In the genomic region with DNA sequence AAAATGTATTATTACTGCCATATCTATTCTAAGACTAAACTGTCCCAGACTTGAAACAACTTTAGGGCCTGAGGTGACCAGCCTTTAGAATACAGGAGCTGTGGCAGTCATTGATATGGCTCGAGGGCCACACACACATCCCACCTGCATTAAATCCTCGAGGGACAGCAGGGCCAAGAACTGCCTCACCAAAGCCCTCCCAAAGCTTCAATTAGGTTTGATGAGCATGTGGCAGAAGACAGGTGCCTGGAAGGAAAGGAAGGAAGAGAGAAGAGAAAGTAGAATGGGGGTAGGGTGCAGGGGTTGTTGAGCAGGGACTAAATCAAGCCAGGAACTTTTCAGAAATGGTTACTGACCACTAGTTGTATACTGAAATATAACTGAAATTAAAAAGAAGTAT, we compare ENCODE assay signal across 27 cellular contexts.
DNase-seq lines count a peak whose midpoint lies in the region; ATAC-seq and TF ChIP-seq lines count a peak whose summit lies in the region.
"Had no signal": no experiment of that assay in that cellular context is flagged by ENCODE, and none has a peak within 500 bp of the region (broad histone marks: within the 10 kb centered on the region; RNA-seq: fewer than 3 reads in every experiment).

No MANE protein-coding gene starts in this region.

- POLR2A ChIA-PET in OCI-LY7 (lab: Charles Lee): interaction anchor here (0.7 kb wide), 1 partner anchor 91 kb away, joined by 3 read pairs; no protein-coding TSS in a partner anchor
- POLR2A ChIA-PET in naive thymus-derived CD4-positive, alpha-beta T cell (lab: Charles Lee): no interaction called here

- H4K20me1 ChIP-seq in DND-41 (ENCODE audit: insufficient read depth, low read length): no peaks in the 10 kb centered on the region
- no peaks in the 10 kb centered on the region for H4K20me1 ChIP-seq in Karpas-422 (ENCODE audit: insufficient read depth, low read depth, low read length)
- H4K20me1 ChIP-seq in OCI-LY7 (ENCODE audit: insufficient read depth, low read length): no peaks in the 10 kb centered on the region

- H3K9me2 ChIP-seq in Karpas-422 (replicated peaks; ENCODE audit: insufficient read depth, low read length): no peaks in the 10 kb centered on the region
- no peaks in the 10 kb centered on the region for H3K9me2 ChIP-seq in OCI-LY7 (ENCODE audit: insufficient read depth, low read length)
- H3K9me2 ChIP-seq: SK-N-SH had no signal

- TF ChIP-seq CTCF in DND-41 (IDR thresholded peaks at IDR 0.05; ENCODE audit: borderline replicate concordance, extremely low read depth, low read length, poor library complexity, severe bottlenecking): no peak
- TF ChIP-seq CTCF in OCI-LY7 (conservative IDR thresholded peaks at IDR 0.05; ENCODE audit: low read length): no peak

- peaks cover 31% of the 10 kb centered on the region for H3K4me1 ChIP-seq in DND-41 (ENCODE audit: insufficient read depth, low read length)
- peaks cover 21% of the 10 kb centered on the region for H3K4me1 ChIP-seq in Karpas-422 (ENCODE audit: low read length)
- H3K4me1 ChIP-seq in OCI-LY7 (ENCODE audit: insufficient read depth, low read length, poor library complexity, severe bottlenecking): peaks cover 20% of the 10 kb centered on the region
- H3K4me1 ChIP-seq in naive thymus-derived CD4-positive, alpha-beta T cell (ENCODE audit: control insufficient read depth in 2 of 2, insufficient read depth in 2 of 2, low read length in 2 of 2): no peaks in the 10 kb centered on the region

- peaks cover 0 to 6% (median 0%) of the 10 kb centered on the region in 5 donors for H3K36me3 Mint-ChIP-seq in naive thymus-derived CD4-positive, alpha-beta T cell

- intact Hi-C loops in OCI-LY7 (cut with micrococcal nuclease; ENCODE audit: unreplicated experiment): no loop called here
- intact Hi-C loops in naive thymus-derived CD4-positive, alpha-beta T cell (cut with micrococcal nuclease): no loop called here

- peaks cover 0 to 4% (median 0%) of the 10 kb centered on the region in 7 donors for H3K4me1 Mint-ChIP-seq in naive thymus-derived CD4-positive, alpha-beta T cell

- H3K79me2 ChIP-seq in DND-41 (ENCODE audit: insufficient read depth, low read length) (no peaks in the 10 kb centered on the region), Karpas-422 (ENCODE audit: low read length) (no peaks in the 10 kb centered on the region), OCI-LY7 (ENCODE audit: insufficient read depth, low read depth, low read length) (no peaks in the 10 kb centered on the region)

- H3K9me3 Mint-ChIP-seq in naive thymus-derived CD4-positive, alpha-beta T cell: no peaks in the 10 kb centered on the region
- H3K9me3 Mint-ChIP-seq: CD4-positive, alpha-beta T cell; T-helper 1 cell treated with Interleukin-12 subunit alpha and Interleukin-12 subunit beta and Interleukin-4 antibody, amounts not matched to agents 30 μg/mL and 1 μg/mL, for 36 hours had no signal

- H3K4me2 ChIP-seq in DND-41 (ENCODE audit: insufficient read depth, low read length): no peak overlapping the region
- peak overlapping the region; percentile 22 for H3K4me2 ChIP-seq in Karpas-422 (ENCODE audit: low read depth, low read length, poor library complexity, severe bottlenecking)
- H3K4me2 ChIP-seq in OCI-LY7 (ENCODE audit: low read length): peak overlapping the region; percentile 31
- H3K4me2 ChIP-seq: SK-N-SH had no signal

- no peaks in the 10 kb centered on the region for H3K27me3 Mint-ChIP-seq in naive thymus-derived CD4-positive, alpha-beta T cell
- H3K27me3 Mint-ChIP-seq: CD4-positive, alpha-beta T cell had no signal

- peak overlapping the region in 1 of 10 donors; percentile 35 for H3K4me3 Mint-ChIP-seq in naive thymus-derived CD4-positive, alpha-beta T cell
- H3K4me3 Mint-ChIP-seq: CD4-positive, alpha-beta T cell; T-helper 1 cell treated with Interleukin-12 subunit alpha and Interleukin-12 subunit beta and Interleukin-4 antibody, amounts not matched to agents 30 μg/mL and 1 μg/mL, for 36 hours had no signal

- no TSS peak for BruUV-seq in OCI-LY7 (replicated peaks; lab: Mats Ljungman, UMichigan)

- H3K27ac Mint-ChIP-seq in naive thymus-derived CD4-positive, alpha-beta T cell: no peak overlapping the region
- H3K27ac Mint-ChIP-seq: CD4-positive, alpha-beta T cell; T-helper 1 cell treated with Interleukin-12 subunit alpha and Interleukin-12 subunit beta and Interleukin-4 antibody, amounts not matched to agents 30 μg/mL and 1 μg/mL, for 36 hours had no signal

- ATAC-seq in DND-41 (ENCODE audit: insufficient read depth, low read depth): peak; percentile 71
- ATAC-seq in GM19397 (IDR thresholded peaks at IDR 0.05; ENCODE audit: unreplicated experiment): no peak
- ATAC-seq in HG03280 (IDR thresholded peaks at IDR 0.05; ENCODE audit: unreplicated experiment): no peak
- no peak for ATAC-seq in naive thymus-derived CD4-positive, alpha-beta T cell
- ATAC-seq: GM12878, HCT116, HepG2 had no signal

- CTCF ChIA-PET in OCI-LY7 (lab: Charles Lee; ENCODE audit: unreplicated experiment): no interaction called here
- CTCF ChIA-PET in naive thymus-derived CD4-positive, alpha-beta T cell (lab: Charles Lee): no interaction called here

- no peaks in the 10 kb centered on the region for H3K9me3 ChIP-seq in DND-41 (ENCODE audit: insufficient read depth, low read length, severe bottlenecking)
- H3K9me3 ChIP-seq in Karpas-422 (ENCODE audit: low read length): no peaks in the 10 kb centered on the region
- no peaks in the 10 kb centered on the region for H3K9me3 ChIP-seq in OCI-LY7 (ENCODE audit: low read length)
- H3K9me3 ChIP-seq in naive thymus-derived CD4-positive, alpha-beta T cell (ENCODE audit: control insufficient read depth in 2 of 3, low read length in 3 of 3): no peaks in the 10 kb centered on the region
- H3K9me3 ChIP-seq: BE2C, MG63, SK-N-SH had no signal

- H3K9ac ChIP-seq in DND-41 (ENCODE audit: low read depth, low read length) (no peak overlapping the region; the same call in 1 of the 2 replicates), Karpas-422 (ENCODE audit: low read length) (no peak overlapping the region)
- H3K9ac ChIP-seq: SK-N-SH had no signal

- peak; percentile 31 for DNase-seq in DND-41
- DNase-seq in Karpas-422: no peak
- DNase-seq in OCI-LY7 (ENCODE audit: low spot score): peak; percentile 64
- DNase-seq in myocyte (ENCODE audit: low read depth): peak; percentile 5
- no peak for DNase-seq in SIG-M5 treated with dmso at 0.1 percent for 504 hours (lab: John Stamatoyannopoulos, UW; ENCODE audit: unreplicated experiment)
- no peak for DNase-seq in naive thymus-derived CD4-positive, alpha-beta T cell
- DNase-seq: ACHN; BE2C; CD4-positive, alpha-beta T cell; GDM1; MG63; NCI-H1048; NCI-H1417; NCI-H1694; NCI-H2029 treated with DMSO at 0.1 percent for 48 hours; NCI-H226; NCI-H510A; RPMI8226; SHP77; SK-N-SH; SW 1271 had no signal

- H3K4me3 ChIP-seq in DND-41 (ENCODE audit: low read depth in 1 of 2, low read length in 2 of 2): no peak overlapping the region
- no peak overlapping the region for H3K4me3 ChIP-seq in Karpas-422 (ENCODE audit: low read length)
- H3K4me3 ChIP-seq in OCI-LY7 (ENCODE audit: low read depth, low read length, poor library complexity, severe bottlenecking): no peak overlapping the region
- no peak overlapping the region for H3K4me3 ChIP-seq in naive thymus-derived CD4-positive, alpha-beta T cell (ENCODE audit: low read length)
- H3K4me3 ChIP-seq: GM12878, MG63 had no signal

- H3K36me3 ChIP-seq in DND-41 (ENCODE audit: insufficient read depth, low read length) (no peaks in the 10 kb centered on the region), Karpas-422 (ENCODE audit: insufficient read depth, low read length) (no peaks in the 10 kb centered on the region), OCI-LY7 (ENCODE audit: insufficient read depth, low read length) (no peaks in the 10 kb centered on the region)
- no peaks in the 10 kb centered on the region for H3K36me3 ChIP-seq in naive thymus-derived CD4-positive, alpha-beta T cell (ENCODE audit: control insufficient read depth in 2 of 3, insufficient read depth in 3 of 3, low read length in 3 of 3)
- H3K36me3 ChIP-seq: BE2C, MG63 had no signal

- no peak overlapping the region for H2AFZ ChIP-seq in DND-41 (ENCODE audit: low read depth, low read length)
- H2AFZ ChIP-seq in Karpas-422 (ENCODE audit: low read length): no peak overlapping the region
- H2AFZ ChIP-seq in OCI-LY7 (ENCODE audit: low read length): no peak overlapping the region

- H3K27ac ChIP-seq in DND-41 (ENCODE audit: low read length) (peak overlapping the region; percentile 82), Karpas-422 (ENCODE audit: low read length) (peak overlapping the region; percentile 16; the same call in 1 of the 2 replicates), OCI-LY7 (ENCODE audit: low read depth, low read length, poor library complexity, severe bottlenecking) (no peak overlapping the region)
- no peak overlapping the region for H3K27ac ChIP-seq in naive thymus-derived CD4-positive, alpha-beta T cell (ENCODE audit: low read depth, low read length)

- H3K27me3 ChIP-seq in DND-41 (ENCODE audit: insufficient read depth, low read length, poor library complexity) (no peaks in the 10 kb centered on the region), Karpas-422 (ENCODE audit: low read length) (no peaks in the 10 kb centered on the region)
- no peaks in the 10 kb centered on the region for H3K27me3 ChIP-seq in naive thymus-derived CD4-positive, alpha-beta T cell (ENCODE audit: control insufficient read depth in 2 of 2, insufficient read depth in 2 of 2, low read length in 2 of 2)
- H3K27me3 ChIP-seq: BE2C, MG63 had no signal

Comparison
In these comparisons a context has a peak if more than half of its experiments do, and no peak if none do; other contexts are left out.
1. DNase-seq: peak in DND-41 (single experiment), OCI-LY7 (single experiment) and myocyte (single experiment); none in Karpas-422 (single experiment), SIG-M5 treated with dmso at 0.1 percent for 504 hours (single experiment) and naive thymus-derived CD4-positive, alpha-beta T cell (0 of 9).
2. H3K27ac ChIP-seq: peak in DND-41 (single experiment) and Karpas-422 (single experiment); none in OCI-LY7 (single experiment) and naive thymus-derived CD4-positive, alpha-beta T cell (single experiment).